In genomic region chr3:5217824-5218595, GRCh38 we compare ENCODE assay signal across 13 cellular contexts. TPM values are rescaled to one million over a fixed set of nuclear protein-coding genes. Genes with fewer than 3 reads are reported as not detected.
DNase-seq lines count a peak whose midpoint lies in the region; ATAC-seq, FAIRE-seq and TF ChIP-seq lines count a peak whose summit lies in the region.
"Had no signal": no experiment of that assay in that cellular context is flagged by ENCODE, and none has a peak within 500 bp of the region (broad histone marks: within the 10 kb centered on the region; RNA-seq: fewer than 3 reads in every experiment).

No MANE protein-coding gene starts in this region.

- no peaks in the 10 kb centered on the region for H4K20me1 ChIP-seq in GM23248 (ENCODE audit: insufficient read depth)
- H4K20me1 ChIP-seq in GM12878 (ENCODE audit: control insufficient read depth, insufficient read depth) = no peaks in the 10 kb centered on the region; the same call in 1 of the 2 replicates

- intact Hi-C loops in GM12878 (cut with micrococcal nuclease; ENCODE audit: unreplicated experiment) = no loop called here
- intact Hi-C loops in right lobe of liver (cut with DNase I) = no loop called here

- no peaks in the 10 kb centered on the region for H3K4me1 ChIP-seq in GM23248 (ENCODE audit: insufficient read depth)
- no peaks in the 10 kb centered on the region for H3K4me1 ChIP-seq in GM12878 (ENCODE audit: control insufficient read depth, insufficient read depth, low read length)
- H3K4me1 ChIP-seq in right lobe of liver = peaks cover 0 to 21% (median 9%) of the 10 kb centered on the region in 4 donors

- no peak overlapping the region for H3K4me2 ChIP-seq in GM23248 (ENCODE audit: unreplicated experiment)
- no peak overlapping the region for H3K4me2 ChIP-seq in GM12878 (ENCODE audit: control insufficient read depth, insufficient read depth)

- TF ChIP-seq EP300 in GM12878 (IDR thresholded peaks at IDR 0.05; ENCODE audit: borderline replicate concordance in 1 of 2, control insufficient read depth in 1 of 2, low read depth in 2 of 2, low read length in 2 of 2) = no peak

- BruUV-seq in GM12878 (replicated peaks; lab: Mats Ljungman, UMichigan) = no TSS peak

- no peak overlapping the region for H2AFZ ChIP-seq in GM23248
- H2AFZ ChIP-seq in GM12878 (ENCODE audit: control insufficient read depth, low read depth, low read length) = no peak overlapping the region

- H3K36me3 ChIP-seq in GM23248 (ENCODE audit: low read depth) = peaks cover 45% of the 10 kb centered on the region; the same call in 1 of the 2 replicates
- peaks cover 35 to 57% of the 10 kb centered on the region in 2 experiments for H3K36me3 ChIP-seq in GM12878 (ENCODE audit: control insufficient read depth in 2 of 2, insufficient read depth in 2 of 2, low read length in 1 of 2)
- peaks cover 4 to 55% (median 30%) of the 10 kb centered on the region in 4 donors for H3K36me3 ChIP-seq in right lobe of liver

- in situ Hi-C loops in GM23248 (cut with MboI) (no loop called here), GM12878 (cut with MboI) (no loop called here)

- H3K4me3 ChIP-seq in GM23248 = no peak overlapping the region
- no peak overlapping the region for H3K4me3 ChIP-seq in GM12878
- H3K4me3 ChIP-seq in right lobe of liver = no peak overlapping the region

- POLR2A ChIA-PET in GM12878 (lab: Charles Lee) = interaction anchor here (0.6 to 0.9 kb wide), 2 partner anchors 21 to 40 kb away, joined by 3 to 8 read pairs; no protein-coding TSS in a partner anchor

- H3K27ac ChIP-seq in GM23248 (no peak overlapping the region), GM12878 (ENCODE audit: control insufficient read depth, insufficient read depth) (no peak overlapping the region), right lobe of liver (peak overlapping the region in 1 of 3 donors; percentile 49)

- FAIRE-seq in GM12878 (lab: Jason Lieb, UNC) = no peak

- no peaks in the 10 kb centered on the region for H3K9me2 ChIP-seq in GM23248 (ENCODE audit: insufficient read depth)

- RAD21 ChIA-PET in GM12878 (lab: Charles Lee; ENCODE audit: unreplicated experiment) = interaction anchor here (1.5 kb wide), 1 partner anchor 21 kb away, joined by 4 read pairs; no protein-coding TSS in a partner anchor

- no peaks in the 10 kb centered on the region for H3K9me3 ChIP-seq in GM23248 (ENCODE audit: low read depth)
- no peaks in the 10 kb centered on the region for H3K9me3 ChIP-seq in GM12878 (replicated peaks; ENCODE audit: control insufficient read depth, insufficient read depth, low read length)
- H3K9me3 ChIP-seq in right lobe of liver = no peaks in the 10 kb centered on the region

- WGBS in GM23248 (ENCODE audit: low coverage in 1 of 2, low lambda C conversion rate in 2 of 2, missing lambda C conversion rate in 2 of 2), 2 experiments = 66 to 67% methylated on average over 9 of the region's 9 CpGs
- 86% methylated on average over 9 of the region's 9 CpGs for WGBS in GM12878 (ENCODE audit: insufficient coverage, insufficient replicate concordance, low lambda C conversion rate, missing lambda C conversion rate)
- 54% methylated on average over 9 of the region's 9 CpGs for WGBS in right lobe of liver (ENCODE audit: insufficient coverage, low coverage, low lambda C conversion rate, missing lambda C conversion rate)

- SMC1A ChIA-PET in GM12878 (lab: Charles Lee; ENCODE audit: uncharacterized antibody, unreplicated experiment) = interaction anchor here (0.6 to 1.6 kb wide), 5 partner anchors 10 to 1399 kb away, joined by 3 to 4 read pairs (median 3); no protein-coding TSS in a partner anchor

- peaks cover 7% of the 10 kb centered on the region; the same call in 1 of the 2 replicates for H3F3A ChIP-seq in GM23248 (ENCODE audit: insufficient read depth)

- TF ChIP-seq CTCF in AG09319 (IDR thresholded peaks at IDR 0.05; ENCODE audit: low read depth, low read length) (no peak), GM12878 (IDR thresholded peaks at IDR 0.05 in 2 of 3, conservative IDR thresholded peaks at IDR 0.05 in 1 of 3; ENCODE audit: control insufficient read depth in 2 of 3, extremely low read depth in 1 of 3, insufficient read depth in 1 of 3, low read depth in 3 of 3, low read length in 3 of 3) (no peak), right lobe of liver (IDR thresholded peaks at IDR 0.05) (no peak)

- no peaks in the 10 kb centered on the region for H3K79me2 ChIP-seq in GM23248 (ENCODE audit: insufficient read depth)
- no peaks in the 10 kb centered on the region for H3K79me2 ChIP-seq in GM12878 (ENCODE audit: control insufficient read depth, insufficient read depth, low read length)

- ATAC-seq in GM12878 (no peak), right lobe of liver (peak; percentile 68 to 88 (median 83))

- no peaks in the 10 kb centered on the region for H3K27me3 ChIP-seq in GM23248 (replicated peaks; ENCODE audit: insufficient read depth)
- H3K27me3 ChIP-seq in GM12878 (replicated peaks in 1 of 2; ENCODE audit: control insufficient read depth in 2 of 2, insufficient read depth in 2 of 2, low read length in 1 of 2) = no peaks in the 10 kb centered on the region
- H3K27me3 ChIP-seq in right lobe of liver = no peaks in the 10 kb centered on the region

- DNase-seq in AG09319 (ENCODE audit: extremely low read depth, low read depth) = peak; percentile 35
- peak; percentile 17 for DNase-seq in GM23248
- DNase-seq in GM12878 (ENCODE audit: low read depth, low spot score) = no peak
- peak in 1 of 3 donors; percentile 65 for DNase-seq in right lobe of liver
- DNase-seq in SHP77 treated with DMSO at 0.1 percent for 48 hours (lab: John Stamatoyannopoulos, UW) = no peak
- no peak for DNase-seq in AG08395 (ENCODE audit: low spot score)
- no peak for DNase-seq in dedifferentiated amniotic fluid mesenchymal stem cell (ENCODE audit: extremely low spot score)
- DNase-seq in NOMO-1 (lab: John Stamatoyannopoulos, UW; ENCODE audit: unreplicated experiment in 2 of 2) = no peak
- DNase-seq: activated CD8-positive, alpha-beta memory T cell treated with anti-CD3 and anti-CD28 coated beads for 24 hours; C1 segment of cervical spinal cord; NK-92 treated with Interleukin-12 subunit alpha and Interleukin-12 subunit beta, amount 100 ng/mL, for 24 hours; stimulated activated CD4-positive, alpha-beta T cell treated with anti-CD3 and anti-CD28 coated beads, Interleukin-12 subunit alpha, Interleukin-12 subunit beta, amount 100 ng/mL, for 4 hours; SW 1271 had no signal

- H3K9ac ChIP-seq in GM23248 (no peak overlapping the region), GM12878 (ENCODE audit: control insufficient read depth, insufficient read depth, low read length) (no peak overlapping the region)

- TF ChIP-seq POLR2A in GM12878 (IDR thresholded peaks at IDR 0.05; ENCODE audit: low read depth, low read length) = no peak; the same call in 1 of the 2 replicates
- TF ChIP-seq POLR2A in right lobe of liver (IDR thresholded peaks at IDR 0.05) = no peak

- TF ChIP-seq RAD21 in GM12878 (IDR thresholded peaks at IDR 0.05; ENCODE audit: insufficient read depth, low read depth, low read length) = no peak

- CTCF ChIA-PET in GM12878 (lab: Yijun Ruan, JAX) = interaction anchor here (1.1 to 1.6 kb wide), 2 partner anchors 13 to 82 kb away, joined by 3 read pairs; no protein-coding TSS in a partner anchor

TF ChIP-seq in GM12878, 131 proteins besides CTCF, POLR2A, EP300 and RAD21:
- no peak for TF ChIP-seq RB1 (IDR thresholded peaks at IDR 0.05; ENCODE audit: borderline replicate concordance)
- TF ChIP-seq POLR2AphosphoS5 (IDR thresholded peaks at IDR 0.05; ENCODE audit: low read length) = peak; percentile 58; the same call in 1 of the 2 replicates
- TF ChIP-seq FOXK2 (IDR thresholded peaks at IDR 0.05) = no peak

RNA-seq across cellular contexts. Expression of gene EDEM1, which starts 30.5 kb away (rescaled TPM):
- total RNA-seq in GM23248 (2014; rRNA removed; shearing (Covaris generic)) = 24.3 and 29.2 TPM in 2 replicates
- polyA plus RNA-seq in GM23248 (2016; fragmentation: Nextera tagmentation; extraction: Ambion mirVana) (16.6 and 17.3 TPM in 2 replicates), GM12878 (2011; rRNA removed) (104 and 139 TPM in 2 replicates), GM12878 (2014; fragmentation: Illumina TruSeq; extraction: Trizol) (57.5 and 75.9 TPM in 2 replicates), GM12878 (2014; fragmentation: Nextera tagmentation; extraction: Ambion mirVana) (10 to 100 TPM; 18.9 to 48.0 TPM), GM12878 (2014; rRNA removed) (61.3 and 73.8 TPM in 2 replicates), GM12878 (2016; fragmentation: Nextera tagmentation; extraction: Ambion mirVana) (10 to 100 TPM; 56.2 to 60.1 TPM)
- total RNA-seq in GM12878 (2013; cell fraction: nucleolus; rRNA removed) = 223 and 263 TPM in 2 replicates
- total RNA-seq in GM12878 (2014; rRNA removed) (52.6 and 56.0 TPM in 2 replicates), GM12878 (2014; rRNA removed; fragmentation: Illumina TruSeq; extraction: Trizol) (57.5 and 60.6 TPM in 2 replicates), GM12878 (2021) (129 and 138 TPM in 2 replicates), right lobe of liver (10 to 100 TPM; 40.6 to 92.7 (median 83.2) TPM)
- 49.4 TPM for polyA plus RNA-seq in GM12878 (2011; ENCODE audit: low read depth)
- 52.9 and 58.1 TPM in 2 replicates for polyA plus RNA-seq in GM12878 (2011; cell fraction: cytosol; rRNA removed)
- 65.4 and 94.5 TPM in 2 replicates for polyA plus RNA-seq in GM12878 (2011; cell fraction: nucleus; rRNA removed)
- polyA plus RNA-seq in GM12878 (2012) = 59.5 and 72.2 TPM in 2 replicates
- 124 and 134 TPM in 2 replicates for polyA minus RNA-seq in GM12878 (2011; rRNA and poly(A)+ RNA removed)
- 54.6 and 64.8 TPM in 2 replicates for polyA minus RNA-seq in GM12878 (2011; cell fraction: cytosol; rRNA and poly(A)+ RNA removed)
- polyA minus RNA-seq in GM12878 (2011; cell fraction: nucleus; rRNA and poly(A)+ RNA removed) = 49.6 and 62.2 TPM in 2 replicates

Comparison
In these comparisons a context has a peak if more than half of its experiments do, and no peak if none do; other contexts are left out.
1. DNase-seq: peak in AG09319 (single experiment) and GM23248 (single experiment); none in GM12878 (single experiment), SHP77 treated with DMSO at 0.1 percent for 48 hours (single experiment), AG08395 (single experiment), dedifferentiated amniotic fluid mesenchymal stem cell (single experiment) and NOMO-1 (0 of 2).